ENCODE assay signal across 8 cellular contexts in genomic region chr1:39407889-39408640, GRCh38.
DNase-seq lines count a peak whose midpoint lies in the region; ATAC-seq and TF ChIP-seq lines count a peak whose summit lies in the region.

No MANE protein-coding gene starts in this region.

- intact Hi-C loops in lower leg skin (cut with DNase I; ENCODE audit: low total_unique reads) = no loop called here
- intact Hi-C loops in tibial artery (cut with DNase I; ENCODE audit: low total_unique reads) = loop anchor here (5.0 to 10.0 kb wide), 2 partner anchors 213 to 301 kb away; no protein-coding TSS in a partner anchor

- no peak for ATAC-seq in HG03469 (IDR thresholded peaks at IDR 0.05; ENCODE audit: unreplicated experiment)

- no peak for TF ChIP-seq POLR2A in lower leg skin (IDR thresholded peaks at IDR 0.05)

- H3K4me3 ChIP-seq in Jurkat, Clone E6-1 (ENCODE audit: low read length) = peak overlapping the region; percentile 69
- H3K4me3 ChIP-seq in lower leg skin (ENCODE audit: low read depth, poor library complexity, severe bottlenecking) = peak overlapping the region; percentile 39
- H3K4me3 ChIP-seq in tibial artery = peak overlapping the region; percentile 89 to 93

- TF ChIP-seq CTCF in lower leg skin (IDR thresholded peaks at IDR 0.05) = no peak
- TF ChIP-seq CTCF in tibial artery (IDR thresholded peaks at IDR 0.05) = no peak

- H3K4me1 ChIP-seq in tibial artery = peaks cover 0 to 79% (median 59%) of the 10 kb centered on the region in 4 donors

- peaks cover 0 to 6% (median 5%) of the 10 kb centered on the region in 3 donors for H3K36me3 ChIP-seq in tibial artery

- no peaks in the 10 kb centered on the region for H3K9me3 ChIP-seq in tibial artery

- 14 to 25% methylated on average over 20 to 38 of the region's 38 CpGs for WGBS in lower leg skin, 2 donors

- H3K27ac ChIP-seq in angular gyrus (ENCODE audit: low read depth, low read length) (peak overlapping the region; percentile 96), tibial artery (peak overlapping the region; percentile 84 to 93)

- no peaks in the 10 kb centered on the region for H3K27me3 ChIP-seq in tibial artery

- DNase-seq in DMS53 treated with DMSO at 0.1 percent for 48 hours (lab: John Stamatoyannopoulos, UW; ENCODE audit: unreplicated experiment) (peak; percentile 58), lower leg skin (ENCODE audit: low spot score in 2 of 2) (no peak), tibial artery (no peak), Kasumi-1 (lab: John Stamatoyannopoulos, UW) (no peak), C1 segment of cervical spinal cord (lab: John Stamatoyannopoulos, UW) (no peak)
- DNase-seq in Jurkat, Clone E6-1 (ENCODE audit: low read depth, low spot score) = no peak

Comparison
In these comparisons a context has a peak if more than half of its experiments do, and no peak if none do; other contexts are left out.
1. H3K4me3 ChIP-seq: peak in every context shown above with its lines; median percentile 91 in tibial artery; 69 in Jurkat, Clone E6-1; 39 in lower leg skin.